Comparison of ENCODE assay signal across 10 cellular contexts in the genomic region with DNA sequence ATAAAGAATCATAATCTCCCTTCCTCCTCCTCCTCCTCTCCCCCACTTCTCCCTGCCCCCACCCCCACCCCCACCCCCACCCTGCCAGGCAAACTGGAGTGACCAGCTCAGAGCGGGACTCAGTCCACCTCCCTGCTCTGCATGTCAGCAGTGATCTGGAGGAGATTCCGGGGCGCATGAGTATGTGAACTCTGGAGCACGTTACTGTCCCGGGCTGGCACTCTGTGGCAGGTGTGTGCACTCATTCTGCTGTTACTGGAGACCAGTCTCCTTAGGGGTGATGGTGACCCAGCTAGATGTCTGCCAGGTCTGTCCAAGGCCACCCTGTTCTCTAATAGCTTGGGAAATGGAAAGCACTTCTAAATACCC. TPM values are rescaled to one million over a fixed set of nuclear protein-coding genes. Genes with fewer than 3 reads are reported as not detected.
DNase-seq lines count a peak whose midpoint lies in the region; ATAC-seq and TF ChIP-seq lines count a peak whose summit lies in the region.
"Had no signal": no experiment of that assay in that cellular context is flagged by ENCODE, and none has a peak within 500 bp of the region (broad histone marks: within the 10 kb centered on the region; RNA-seq: fewer than 3 reads in every experiment).

No MANE protein-coding gene starts in this region.

- H3K9me3 ChIP-seq in BLaER1 (no peaks in the 10 kb centered on the region), adipocyte (ENCODE audit: control insufficient read depth, low read length) (no peaks in the 10 kb centered on the region), prostate gland (no peaks in the 10 kb centered on the region)

- H3K27ac ChIP-seq in BLaER1: no peak overlapping the region
- peak overlapping the region; percentile 39 to 83 for H3K27ac ChIP-seq in prostate gland

- peak overlapping the region; percentile 65; the same call in 1 of the 2 replicates for H3K4me2 ChIP-seq in BLaER1

- DNase-seq in adipocyte (ENCODE audit: low read depth) (no peak), immature natural killer cell (no peak), prostate gland (ENCODE audit: low spot score) (peak; percentile 38)
- DNase-seq: activated T-cell treated with anti-CD3 and anti-CD28 coated beads, Interleukin-2, amount 50 U/mL, for 1 hour; RPMI8226 had no signal

- H4K20me1 ChIP-seq in BLaER1: peaks cover 99% of the 10 kb centered on the region

- H3K36me3 ChIP-seq in BLaER1 (peaks cover 41% of the 10 kb centered on the region), adipocyte (ENCODE audit: control insufficient read depth, insufficient read depth, low read length, severe bottlenecking) (peaks cover 6% of the 10 kb centered on the region), prostate gland (no peaks in the 10 kb centered on the region)

- peak overlapping the region; percentile 40 to 90 (median 82) for H3K27ac Mint-ChIP-seq in immature natural killer cell

- H3K4me1 Mint-ChIP-seq in immature natural killer cell: peaks cover 84 to 87% of the 10 kb centered on the region in 2 donors

- peaks cover 0 to 6% (median 0%) of the 10 kb centered on the region in 3 donors for H3K27me3 Mint-ChIP-seq in immature natural killer cell (ENCODE audit: low read depth in 3 of 3)

- TF ChIP-seq POLR2A in prostate gland (IDR thresholded peaks at IDR 0.05): no peak

- H3K4me3 Mint-ChIP-seq in immature natural killer cell: peak overlapping the region; percentile 64 to 83 (median 68)

- ATAC-seq in GM21381 (IDR thresholded peaks at IDR 0.05; ENCODE audit: unreplicated experiment) (no peak), HG02610 (IDR thresholded peaks at IDR 0.05; ENCODE audit: unreplicated experiment) (no peak), GM18868 (IDR thresholded peaks at IDR 0.05; ENCODE audit: unreplicated experiment) (no peak), HG03354 (IDR thresholded peaks at IDR 0.05; ENCODE audit: poor library complexity, severe bottlenecking, unreplicated experiment) (no peak)

- H3K27me3 ChIP-seq in BLaER1 (no peaks in the 10 kb centered on the region), adipocyte (replicated peaks; ENCODE audit: control insufficient read depth, insufficient read depth, low read length) (no peaks in the 10 kb centered on the region), prostate gland (replicated peaks; ENCODE audit: insufficient read depth) (no peaks in the 10 kb centered on the region)

- H3K4me3 ChIP-seq in BLaER1 (no peak overlapping the region), adipocyte (ENCODE audit: low read length) (no peak overlapping the region), prostate gland (peak overlapping the region in 1 of 2 donors; percentile 11)

- no peak for TF ChIP-seq CTCF in prostate gland (IDR thresholded peaks at IDR 0.05)

- H3K4me1 ChIP-seq in BLaER1 (peaks cover 72% of the 10 kb centered on the region), adipocyte (ENCODE audit: control insufficient read depth, insufficient read depth, low read length) (peaks cover 50% of the 10 kb centered on the region), prostate gland (replicated peaks) (peaks cover 41% of the 10 kb centered on the region)

- H3K9me3 Mint-ChIP-seq in immature natural killer cell: no peaks in the 10 kb centered on the region

- H3K9ac ChIP-seq in BLaER1 (no peak overlapping the region), adipocyte (ENCODE audit: low read length) (peak overlapping the region; percentile 57)

- peaks cover 0 to 4% (median 0%) of the 10 kb centered on the region in 3 donors for H3K36me3 Mint-ChIP-seq in immature natural killer cell

- intact Hi-C loops in prostate gland (cut with DNase I): no loop called here

- WGBS in prostate gland: 41% methylated on average over 5 of the region's 5 CpGs

RNA-seq across cellular contexts. Expression of gene MARK2, which starts 33.9 kb away (rescaled TPM):
- 10 to 100 TPM; 28.6 to 73.8 (median 31.6) TPM for polyA plus RNA-seq in immature natural killer cell
- total RNA-seq in prostate gland: 10 to 100 TPM; 65.4 to 67.2 TPM

RNA-seq across cellular contexts. Expression of gene RCOR2, which starts 44.1 kb away (rescaled TPM):
- polyA plus RNA-seq in immature natural killer cell: not detected
- 1 to 10 TPM in 1 of 2 donors, under 1 TPM in 1; 0.64 to 3.3 TPM for total RNA-seq in prostate gland

RNA-seq across cellular contexts. Expression of gene SPINDOC, which starts 59.6 kb away (rescaled TPM):
- 1 to 10 TPM in 2 of 3 donors, under 1 TPM in 1; 0.36 to 2.3 (median 1.2) TPM for polyA plus RNA-seq in immature natural killer cell
- total RNA-seq in prostate gland: 10 to 100 TPM; 17.8 to 36.2 TPM
